ENCODE assay signal across 8 cellular contexts in the genomic region with DNA sequence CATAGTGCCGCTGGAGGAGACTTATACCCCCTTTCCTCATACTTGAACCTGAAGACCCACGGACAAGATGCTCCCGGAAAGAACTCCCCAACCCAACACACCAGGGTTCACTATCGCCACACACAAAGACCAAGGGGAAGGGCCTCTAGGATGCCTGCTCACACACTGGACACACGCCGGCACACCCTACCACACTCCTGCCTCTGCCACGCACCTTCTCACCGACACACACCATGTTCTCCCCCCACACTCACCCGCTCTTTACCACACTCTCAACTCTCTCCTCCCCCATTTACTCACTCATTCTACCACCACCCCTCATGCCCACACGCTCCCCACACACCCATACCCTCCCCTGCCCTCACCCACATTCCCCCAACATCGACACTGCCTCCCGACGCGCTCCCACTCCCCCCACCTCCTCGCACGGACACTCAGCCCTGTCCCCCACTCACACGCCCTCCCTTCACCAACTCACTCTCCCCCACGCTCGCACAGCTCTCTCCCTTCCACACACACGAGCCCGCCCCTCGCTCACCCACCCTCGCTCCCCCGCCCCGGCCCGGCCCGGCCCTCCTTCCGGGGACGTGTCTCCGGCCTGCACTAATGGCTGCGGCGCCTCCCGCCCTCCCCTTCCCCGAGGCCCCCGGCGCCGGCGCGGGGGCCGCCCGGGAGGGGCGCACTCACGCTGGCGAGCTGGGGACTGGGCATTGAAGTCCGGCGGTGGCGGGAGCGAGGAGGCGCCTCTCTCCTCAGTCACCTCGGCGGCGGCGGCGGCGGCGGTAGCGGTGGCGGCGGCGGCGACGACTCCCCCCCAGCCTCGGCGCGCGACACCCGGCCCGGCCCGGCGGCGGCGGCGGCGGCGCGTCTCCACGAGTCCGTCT. TPM values are rescaled to one million over a fixed set of nuclear protein-coding genes. Genes with fewer than 3 reads are reported as not detected.
DNase-seq lines count a peak whose midpoint lies in the region; ATAC-seq and TF ChIP-seq lines count a peak whose summit lies in the region.

No MANE protein-coding gene starts in this region.

- ATAC-seq in CD4-positive, alpha-beta T cell (ENCODE audit: poor library complexity): peak; percentile 43
- peak; percentile 24 for ATAC-seq in GM19438 (IDR thresholded peaks at IDR 0.05; ENCODE audit: low read depth, unreplicated experiment)

- POLR2A ChIA-PET in CD4-positive, alpha-beta T cell (lab: Charles Lee): interaction anchor here (0.6 to 14.9 kb wide), 25 partner anchors 8 to 1318 kb away, joined by 3 to 413 read pairs (median 5); a partner anchor contains a TSS

- H3K27ac ChIP-seq in CD4-positive, alpha-beta T cell (ENCODE audit: low read depth, low read length): peak overlapping the region; percentile 86
- peak overlapping the region; percentile 90 for H3K27ac ChIP-seq in caudate nucleus (ENCODE audit: low read depth, low read length)

- DNase-seq in CD4-positive, alpha-beta T cell: peak; percentile 58 to 79 (median 76)
- DNase-seq in HT1080 (ENCODE audit: low read depth) (peak; percentile 27), caudate nucleus (lab: John Stamatoyannopoulos, UW) (peak in 58 of 61 donors; percentile 34 to 92 (median 77)), kidney glomerular epithelial cell (lab: John Stamatoyannopoulos, UW) (peak; percentile 29), NCI-H2029 (lab: John Stamatoyannopoulos, UW) (no peak)
- DNase-seq in activated CD4-positive, CD25-positive, alpha-beta regulatory T cell (lab: John Stamatoyannopoulos, UW): peak; percentile 54 to 76 (median 64)
- DNase-seq in stimulated activated CD4-positive, alpha-beta T cell treated with anti-CD3 and anti-CD28 coated beads, Interleukin-1b, Interleukin-23, amount 100 ng/mL, for 1 hour (ENCODE audit: low read depth in 2 of 2): peak; percentile 57 to 70

- intact Hi-C loops in CD4-positive, alpha-beta T cell (cut with DNase I, micrococcal nuclease): loop anchor here (2.0 to 5.0 kb wide), 3 partner anchors 13 to 110 kb away; a partner anchor contains a TSS

- H3K9me3 ChIP-seq in CD4-positive, alpha-beta T cell (ENCODE audit: control insufficient read depth, low read length): no peaks in the 10 kb centered on the region

- peak overlapping the region; percentile 91 for H3K4me3 Mint-ChIP-seq in CD4-positive, alpha-beta T cell

- no peaks in the 10 kb centered on the region for H3K27me3 ChIP-seq in CD4-positive, alpha-beta T cell (ENCODE audit: control insufficient read depth, insufficient read depth, low read length)

- CTCF ChIA-PET in CD4-positive, alpha-beta T cell (lab: Charles Lee): interaction anchor here (0.6 to 5.3 kb wide), 17 partner anchors 10 to 125 kb away, joined by 3 to 52 read pairs (median 6); a partner anchor contains a TSS

- H3K27ac Mint-ChIP-seq in CD4-positive, alpha-beta T cell: peak overlapping the region; percentile 90

- H3K9me3 Mint-ChIP-seq in CD4-positive, alpha-beta T cell: no peaks in the 10 kb centered on the region

- peaks cover 31% of the 10 kb centered on the region for H3K36me3 Mint-ChIP-seq in CD4-positive, alpha-beta T cell (ENCODE audit: low read depth)

- H3K27me3 Mint-ChIP-seq in CD4-positive, alpha-beta T cell: no peaks in the 10 kb centered on the region

- peaks cover 65% of the 10 kb centered on the region for H3K4me1 Mint-ChIP-seq in CD4-positive, alpha-beta T cell (ENCODE audit: low read depth)

- no peak for TF ChIP-seq CTCF in CD4-positive, alpha-beta T cell (IDR thresholded peaks at IDR 0.05)

RNA-seq across cellular contexts. Expression of a gene that starts 0.6 kb away (rescaled TPM):
- 100 to 1,000 TPM; 282 to 287 TPM for total RNA-seq in CD4-positive, alpha-beta T cell
- 404 and 496 TPM in 2 replicates for total RNA-seq in HT1080 (2014; rRNA removed; shearing (Covaris generic))
- 233 and 292 TPM in 2 replicates for polyA plus RNA-seq in HT1080 (2015; cell fraction: cytosol; rRNA removed)
- polyA plus RNA-seq in HT1080 (2015; cell fraction: nucleus; rRNA removed): 140 and 175 TPM in 2 replicates
